Comparison of ENCODE assay signal across 8 cellular contexts in genomic region chr2:127886593-127886935, GRCh38. TPM values are rescaled to one million over a fixed set of nuclear protein-coding genes. Genes with fewer than 3 reads are reported as not detected.
DNase-seq lines count a peak whose midpoint lies in the region; ATAC-seq and TF ChIP-seq lines count a peak whose summit lies in the region.
"Not testable (repeated sequence)": the region's sequence is repeated elsewhere in the genome, so short reads cannot be mapped to it uniquely, and the experiment has no call there.

No MANE protein-coding gene starts in this region.

- H3K27ac ChIP-seq in KOPT-K1 (ENCODE audit: low read depth, low read length, poor library complexity, severe bottlenecking), result peak overlapping the region; percentile 62
- H3K27ac ChIP-seq in left lung, result peak overlapping the region; percentile 90 to 91

- H3K36me3 ChIP-seq in KOPT-K1 (ENCODE audit: insufficient read depth, low read length) (peaks cover 27% of the 10 kb centered on the region), left lung (peaks cover 0 to 16% of the 10 kb centered on the region in 2 donors)

- H3K27me3 ChIP-seq in left lung, result not testable (repeated sequence)

- H3K4me1 Mint-ChIP-seq in effector memory CD8-positive, alpha-beta T cell (ENCODE audit: low read depth in 2 of 2), result peaks cover 22 to 29% of the 10 kb centered on the region in 2 donors

- H3K4me3 ChIP-seq in AG09309 (ENCODE audit: control insufficient read depth, low read depth, low read length), result peak overlapping the region; percentile 59
- peak overlapping the region; percentile 43 to 60 for H3K4me3 ChIP-seq in left lung
- H3K4me3 ChIP-seq in retinal pigment epithelial cell (ENCODE audit: low read length), result peak overlapping the region; percentile 52

- not testable (repeated sequence) for H3K9me3 Mint-ChIP-seq in effector memory CD8-positive, alpha-beta T cell

- H3K27me3 Mint-ChIP-seq in effector memory CD8-positive, alpha-beta T cell, result not testable (repeated sequence)

- not testable (repeated sequence) for H3K9me3 ChIP-seq in KOPT-K1 (ENCODE audit: insufficient read depth, low read length, poor library complexity, severe bottlenecking); left lung

- DNase-seq in AG09309 (ENCODE audit: low read depth); effector memory CD8-positive, alpha-beta T cell; left lung; retinal pigment epithelial cell (ENCODE audit: low read depth): not testable (repeated sequence)
- peak; percentile 9 for DNase-seq in activated T-cell treated with anti-CD3 and anti-CD28 coated beads for 24 hours (ENCODE audit: low read depth)

- H3K4me3 Mint-ChIP-seq in effector memory CD8-positive, alpha-beta T cell, result peak overlapping the region; percentile 87 to 92

- peak; percentile 22 for ATAC-seq in GM19025 (IDR thresholded peaks at IDR 0.05; ENCODE audit: low read depth, unreplicated experiment)
- ATAC-seq in HG02840 (IDR thresholded peaks at IDR 0.05; ENCODE audit: low FRiP score, unreplicated experiment), result peak; percentile 26
- peak; percentile 18 for ATAC-seq in effector memory CD8-positive, alpha-beta T cell (replicated peaks)
- peak; percentile 66 for ATAC-seq in left lung

- intact Hi-C loops in left lung (cut with DNase I), result loop anchor here in 1 of 2 donors (10.0 kb wide), 1 partner anchor 138 kb away; the partner anchor contains the start of gene SAP130

- not testable (repeated sequence) for TF ChIP-seq CTCF in AG09309 (IDR thresholded peaks at IDR 0.05; ENCODE audit: control insufficient read depth, insufficient read depth, low read depth, low read length, missing control alignments); left lung (IDR thresholded peaks at IDR 0.05); retinal pigment epithelial cell (conservative IDR thresholded peaks at IDR 0.05; ENCODE audit: low read depth, low read length)

- H3K4me1 ChIP-seq in left lung, result peaks cover 17 to 41% of the 10 kb centered on the region in 2 donors

- peak overlapping the region; percentile 81 to 91 for H3K27ac Mint-ChIP-seq in effector memory CD8-positive, alpha-beta T cell

- H3K36me3 Mint-ChIP-seq in effector memory CD8-positive, alpha-beta T cell (ENCODE audit: insufficient read depth), result peaks cover 33% of the 10 kb centered on the region

RNA-seq across cellular contexts. Expression of gene AMMECR1L, which starts 0.8 kb away (rescaled TPM):
- 10 to 100 TPM; 13.6 to 15.1 TPM for total RNA-seq in left lung

RNA-seq across cellular contexts. Expression of gene POLR2D, which starts 28.6 kb away (rescaled TPM):
- total RNA-seq in left lung, result 10 to 100 TPM; 27.2 to 28.0 TPM
